8 cellular contexts compared by ENCODE assay signal in genomic region chr17:78357177-78357586, GRCh38. TPM values are rescaled to one million over a fixed set of nuclear protein-coding genes. Genes with fewer than 3 reads are reported as not detected.
DNase-seq lines count a peak whose midpoint lies in the region; ATAC-seq and TF ChIP-seq lines count a peak whose summit lies in the region.

No MANE protein-coding gene starts in this region.

- H3K27me3 ChIP-seq in left lung = no peaks in the 10 kb centered on the region

- peaks cover 0 to 55% of the 10 kb centered on the region in 2 donors for H3K36me3 ChIP-seq in left lung

- peaks cover 68% of the 10 kb centered on the region for H3K4me1 Mint-ChIP-seq in activated naive CD4-positive, alpha-beta T cell treated with anti-CD3 and anti-CD28 coated beads, Interleukin-2, amount 10 ng/mL, durations not matched to agents 7 days and 5 days

- peak overlapping the region; percentile 83 for H3K4me3 Mint-ChIP-seq in activated naive CD4-positive, alpha-beta T cell treated with anti-CD3 and anti-CD28 coated beads, Interleukin-2, amount 10 ng/mL, durations not matched to agents 7 days and 5 days

- H3K27me3 Mint-ChIP-seq in activated naive CD4-positive, alpha-beta T cell treated with anti-CD3 and anti-CD28 coated beads, Interleukin-2, amount 10 ng/mL, durations not matched to agents 7 days and 5 days = peaks cover 13% of the 10 kb centered on the region

- CTCF ChIA-PET in activated naive CD4-positive, alpha-beta T cell treated with anti-CD3 and anti-CD28 coated beads, Interleukin-2, amount 10 ng/mL, durations not matched to agents 7 days and 5 days (lab: Charles Lee) = interaction anchor here (1.2 to 2.9 kb wide), 3 partner anchors 13 to 68 kb away, joined by 3 to 7 read pairs (median 5); no protein-coding TSS in a partner anchor

- no peaks in the 10 kb centered on the region for H3K9me3 Mint-ChIP-seq in activated naive CD4-positive, alpha-beta T cell treated with anti-CD3 and anti-CD28 coated beads, Interleukin-2, amount 10 ng/mL, durations not matched to agents 7 days and 5 days

- H3K9me3 ChIP-seq in left lung = no peaks in the 10 kb centered on the region

- H3K36me3 Mint-ChIP-seq in activated naive CD4-positive, alpha-beta T cell treated with anti-CD3 and anti-CD28 coated beads, Interleukin-2, amount 10 ng/mL, durations not matched to agents 7 days and 5 days = peaks cover 33% of the 10 kb centered on the region

- ATAC-seq in left lung = peak; percentile 1
- ATAC-seq in GM18517 (IDR thresholded peaks at IDR 0.05; ENCODE audit: unreplicated experiment) = no peak
- no peak for ATAC-seq in HG03460 (IDR thresholded peaks at IDR 0.05; ENCODE audit: unreplicated experiment)

- peak overlapping the region; percentile 97 for H3K27ac Mint-ChIP-seq in activated naive CD4-positive, alpha-beta T cell treated with anti-CD3 and anti-CD28 coated beads, Interleukin-2, amount 10 ng/mL, durations not matched to agents 7 days and 5 days

- peak; percentile 35 for DNase-seq in activated naive CD4-positive, alpha-beta T cell treated with anti-CD3 and anti-CD28 coated beads, Interleukin-2, amount 10 ng/mL, durations not matched to agents 7 days and 5 days
- DNase-seq in activated naive CD4-positive, alpha-beta T cell treated with anti-CD3 and anti-CD28 coated beads, Interleukin-2, amount 50 U/mL, for 16 hours = no peak
- DNase-seq in cardiac fibroblast (ENCODE audit: low read depth in 2 of 2) = peak; percentile 61 to 88
- peak; percentile 73 to 83 for DNase-seq in left lung
- peak in 31 of 49 donors; percentile 13 to 79 (median 54) for DNase-seq in substantia nigra (lab: John Stamatoyannopoulos, UW)
- no peak for DNase-seq in NK-92 treated with Interleukin-12 subunit alpha and Interleukin-12 subunit beta, amount 100 ng/mL, for 24 hours (lab: John Stamatoyannopoulos, UW)

- H3K27ac ChIP-seq in left lung (peak overlapping the region; percentile 95 to 98), substantia nigra (ENCODE audit: low read depth, low read length, poor library complexity, severe bottlenecking) (peak overlapping the region; percentile 38)

- H3K4me1 ChIP-seq in left lung = peaks cover 47 to 74% of the 10 kb centered on the region in 2 donors

- intact Hi-C loops in left lung (cut with DNase I) = no loop called here

- TF ChIP-seq CTCF in cardiac fibroblast (IDR thresholded peaks at IDR 0.05; ENCODE audit: low read depth, low read length) = no peak
- no peak for TF ChIP-seq CTCF in left lung (IDR thresholded peaks at IDR 0.05)

- H3K4me3 ChIP-seq in cardiac fibroblast (replicated peaks in 1 of 2; ENCODE audit: low read depth in 2 of 2, low read length in 2 of 2) (peak overlapping the region; percentile 90 to 95), left lung (peak overlapping the region; percentile 92 to 96)

RNA-seq across cellular contexts. Expression of gene SOCS3, which starts 2.7 kb away (rescaled TPM):
- 100 to 1,000 TPM in 1 of 2 donors, 10 to 100 TPM in 1; 60.7 to 110 TPM for total RNA-seq in left lung

RNA-seq across cellular contexts. Expression of gene PGS1, which starts 21.3 kb away (rescaled TPM):
- total RNA-seq in left lung = 10 to 100 TPM; 63.4 to 83.6 TPM

Comparison
In these comparisons a context has a peak if more than half of its experiments do, and no peak if none do; other contexts are left out.
1. DNase-seq: peak in activated naive CD4-positive, alpha-beta T cell treated with anti-CD3 and anti-CD28 coated beads, Interleukin-2, amount 10 ng/mL, durations not matched to agents 7 days and 5 days (single experiment), cardiac fibroblast (2 of 2), left lung (2 of 2) and substantia nigra (31 of 49); none in activated naive CD4-positive, alpha-beta T cell treated with anti-CD3 and anti-CD28 coated beads, Interleukin-2, amount 50 U/mL, for 16 hours (single experiment) and NK-92 treated with Interleukin-12 subunit alpha and Interleukin-12 subunit beta, amount 100 ng/mL, for 24 hours (single experiment).